Comparison of ENCODE assay signal across 12 cellular contexts in the genomic region with DNA sequence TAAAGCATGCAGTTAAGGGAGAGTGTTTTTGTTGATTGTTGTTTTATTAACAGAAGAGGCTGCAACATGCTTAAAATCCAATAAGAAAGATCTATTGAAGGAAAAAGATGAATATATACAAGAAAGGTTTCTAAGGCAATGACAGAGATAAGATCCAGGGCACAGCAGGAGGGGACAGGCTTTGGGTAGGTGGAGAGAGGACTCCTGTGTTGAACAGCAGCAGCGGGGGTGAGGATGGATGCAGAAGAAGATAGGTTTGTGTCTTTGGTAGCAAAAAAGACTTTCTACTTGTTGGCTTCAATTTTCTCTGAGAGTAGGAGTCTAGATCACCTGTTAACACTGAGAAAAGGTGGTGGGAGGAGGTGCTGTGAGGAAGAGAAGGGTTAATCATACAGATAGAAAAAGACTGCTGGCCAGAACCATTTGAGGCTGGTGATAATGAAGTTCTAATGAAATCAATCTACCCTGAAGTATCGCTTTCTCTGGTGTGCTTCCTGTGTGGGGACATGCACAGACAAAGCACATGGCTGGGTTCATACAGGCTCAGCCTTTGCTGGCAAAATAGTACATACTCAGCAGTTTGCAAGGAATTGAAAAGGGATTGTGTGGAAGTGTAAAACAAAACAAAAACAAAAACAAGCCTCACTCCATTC. TPM values are rescaled to one million over a fixed set of nuclear protein-coding genes. Genes with fewer than 3 reads are reported as not detected.
DNase-seq lines count a peak whose midpoint lies in the region; ATAC-seq and TF ChIP-seq lines count a peak whose summit lies in the region.
"Had no signal": no experiment of that assay in that cellular context is flagged by ENCODE, and none has a peak within 500 bp of the region (broad histone marks: within the 10 kb centered on the region; RNA-seq: fewer than 3 reads in every experiment).

No MANE protein-coding gene starts in this region.

- H3K4me1 Mint-ChIP-seq in CD8-positive, alpha-beta T cell (ENCODE audit: low read depth), result no peaks in the 10 kb centered on the region
- peaks cover 7% of the 10 kb centered on the region for H3K4me1 Mint-ChIP-seq in activated CD8-positive, alpha-beta T cell treated with anti-CD3 and anti-CD28 coated beads, Interleukin-2, amount 10 ng/mL, durations not matched to agents 7 days and 5 days (ENCODE audit: low read depth)

- in situ Hi-C loops in GM13976 (cut with MboI; ENCODE audit: low sequenced_read_pairs, unreplicated experiment), result no loop called here

- H3K27me3 Mint-ChIP-seq in CD8-positive, alpha-beta T cell (ENCODE audit: low read depth), result no peaks in the 10 kb centered on the region
- H3K27me3 Mint-ChIP-seq in activated CD8-positive, alpha-beta T cell treated with anti-CD3 and anti-CD28 coated beads, Interleukin-2, amount 10 ng/mL, durations not matched to agents 7 days and 5 days (ENCODE audit: low read depth), result peaks cover 3% of the 10 kb centered on the region
- H3K27me3 Mint-ChIP-seq: stimulated activated naive CD8-positive, alpha-beta T cell treated with anti-CD3 and anti-CD28 coated beads, Interleukin-15, Interleukin-2, amounts not matched to agents 100 ng/mL and 50 ng/mL, for 24 hours had no signal

- H3K4me3 Mint-ChIP-seq in CD8-positive, alpha-beta T cell, result no peak overlapping the region
- no peak overlapping the region for H3K4me3 Mint-ChIP-seq in activated CD8-positive, alpha-beta T cell treated with anti-CD3 and anti-CD28 coated beads, Interleukin-2, amount 10 ng/mL, durations not matched to agents 7 days and 5 days
- H3K4me3 Mint-ChIP-seq: natural killer cell; stimulated activated naive CD8-positive, alpha-beta T cell treated with anti-CD3 and anti-CD28 coated beads, Interleukin-15, Interleukin-2, amounts not matched to agents 100 ng/mL and 50 ng/mL, for 24 hours had no signal

- H3K4me3 ChIP-seq in epithelial cell of esophagus (ENCODE audit: low read length), result no peak overlapping the region
- no peak overlapping the region for H3K4me3 ChIP-seq in CD8-positive, alpha-beta T cell (ENCODE audit: low read depth, low read length)

- no peaks in the 10 kb centered on the region for H3K36me3 ChIP-seq in CD8-positive, alpha-beta T cell (ENCODE audit: insufficient read depth, low read length)

- POLR2A ChIA-PET in CD8-positive, alpha-beta T cell (lab: Charles Lee), result no interaction called here
- POLR2A ChIA-PET in activated CD8-positive, alpha-beta T cell treated with anti-CD3 and anti-CD28 coated beads, Interleukin-2, amount 10 ng/mL, durations not matched to agents 7 days and 5 days (lab: Charles Lee), result no interaction called here

- H3K9me3 ChIP-seq in CD8-positive, alpha-beta T cell (ENCODE audit: low read length), result no peaks in the 10 kb centered on the region

- no peaks in the 10 kb centered on the region for H3K4me1 ChIP-seq in CD8-positive, alpha-beta T cell (ENCODE audit: insufficient read depth, low read length)

- no peak overlapping the region for H3K27ac ChIP-seq in CD8-positive, alpha-beta T cell (ENCODE audit: low read depth, low read length)

- peak; percentile 74 for ATAC-seq in GM21367 (IDR thresholded peaks at IDR 0.05; ENCODE audit: unreplicated experiment)
- peak; percentile 91 for ATAC-seq in HG03196 (IDR thresholded peaks at IDR 0.05; ENCODE audit: unreplicated experiment)
- no peak for ATAC-seq in CD8-positive, alpha-beta T cell
- ATAC-seq in activated CD8-positive, alpha-beta T cell treated with anti-CD3 and anti-CD28 coated beads, Interleukin-2, amount 10 ng/mL, durations not matched to agents 7 days and 5 days, result no peak

- no peaks in the 10 kb centered on the region for H3K27me3 ChIP-seq in CD8-positive, alpha-beta T cell (ENCODE audit: insufficient read depth, low read length)

- no peak for TF ChIP-seq CTCF in GM13976 (IDR thresholded peaks at IDR 0.05; ENCODE audit: borderline replicate concordance, control extremely low read depth, extremely low read depth, insufficient read depth, missing control alignments)
- no peak for TF ChIP-seq CTCF in epithelial cell of esophagus (IDR thresholded peaks at IDR 0.05; ENCODE audit: insufficient read depth, low read depth, low read length, missing control alignments)
- no peak for TF ChIP-seq CTCF in CD8-positive, alpha-beta T cell (IDR thresholded peaks at IDR 0.05)

- no peaks in the 10 kb centered on the region for H3K36me3 Mint-ChIP-seq in CD8-positive, alpha-beta T cell
- no peaks in the 10 kb centered on the region for H3K36me3 Mint-ChIP-seq in activated CD8-positive, alpha-beta T cell treated with anti-CD3 and anti-CD28 coated beads, Interleukin-2, amount 10 ng/mL, durations not matched to agents 7 days and 5 days (ENCODE audit: low read depth)
- H3K36me3 Mint-ChIP-seq: natural killer cell had no signal

- CTCF ChIA-PET in CD8-positive, alpha-beta T cell (lab: Charles Lee), result no interaction called here
- CTCF ChIA-PET in activated CD8-positive, alpha-beta T cell treated with anti-CD3 and anti-CD28 coated beads, Interleukin-2, amount 10 ng/mL, durations not matched to agents 7 days and 5 days (lab: Charles Lee), result no interaction called here

- no peak overlapping the region for H3K27ac Mint-ChIP-seq in CD8-positive, alpha-beta T cell
- H3K27ac Mint-ChIP-seq in activated CD8-positive, alpha-beta T cell treated with anti-CD3 and anti-CD28 coated beads, Interleukin-2, amount 10 ng/mL, durations not matched to agents 7 days and 5 days, result no peak overlapping the region
- H3K27ac Mint-ChIP-seq: natural killer cell; stimulated activated naive CD8-positive, alpha-beta T cell treated with anti-CD3 and anti-CD28 coated beads, Interleukin-15, Interleukin-2, amounts not matched to agents 100 ng/mL and 50 ng/mL, for 24 hours had no signal

- peak; percentile 45 for DNase-seq in GM13976 (ENCODE audit: low spot score)
- peak; percentile 85 for DNase-seq in epithelial cell of esophagus (ENCODE audit: low read depth)
- DNase-seq in CD8-positive, alpha-beta T cell, result no peak
- DNase-seq in GOT3 (lab: John Stamatoyannopoulos, UW), result no peak
- no peak for DNase-seq in activated CD8-positive, alpha-beta T cell treated with anti-CD3 and anti-CD28 coated beads, Interleukin-2, amount 10 ng/mL, durations not matched to agents 7 days and 5 days
- DNase-seq in KG1 (lab: John Stamatoyannopoulos, UW), result no peak
- DNase-seq: activated CD4-positive, alpha-beta T cell treated with anti-CD3 and anti-CD28 coated beads for 48 hours; DND-41; natural killer cell had no signal

- intact Hi-C loops in CD8-positive, alpha-beta T cell (cut with DNase I, micrococcal nuclease), result no loop called here

- no peaks in the 10 kb centered on the region for H3K9me3 Mint-ChIP-seq in CD8-positive, alpha-beta T cell
- H3K9me3 Mint-ChIP-seq in activated CD8-positive, alpha-beta T cell treated with anti-CD3 and anti-CD28 coated beads, Interleukin-2, amount 10 ng/mL, durations not matched to agents 7 days and 5 days (ENCODE audit: insufficient read depth), result no peaks in the 10 kb centered on the region
- H3K9me3 Mint-ChIP-seq: natural killer cell; stimulated activated naive CD8-positive, alpha-beta T cell treated with anti-CD3 and anti-CD28 coated beads, Interleukin-15, Interleukin-2, amounts not matched to agents 100 ng/mL and 50 ng/mL, for 24 hours had no signal

RNA-seq across cellular contexts. Expression of gene DST, which starts 17.2 kb away (rescaled TPM):
- total RNA-seq in CD8-positive, alpha-beta T cell, result under 1 TPM; 0.43 to 0.56 TPM
- total RNA-seq in activated CD8-positive, alpha-beta T cell treated with anti-CD3 and anti-CD28 coated beads, Interleukin-2, amount 10 ng/mL, durations not matched to agents 7 days and 5 days, result under 1 TPM; 0.76 to 0.79 TPM

Comparison
In these comparisons a context has a peak if more than half of its experiments do, and no peak if none do; other contexts are left out.
1. DNase-seq: peak in GM13976 (single experiment) and epithelial cell of esophagus (single experiment); none in CD8-positive, alpha-beta T cell (0 of 7), GOT3 (single experiment), activated CD8-positive, alpha-beta T cell treated with anti-CD3 and anti-CD28 coated beads, Interleukin-2, amount 10 ng/mL, durations not matched to agents 7 days and 5 days (single experiment) and KG1 (single experiment).
2. ATAC-seq: peak in GM21367 (single experiment) and HG03196 (single experiment); none in CD8-positive, alpha-beta T cell (single experiment) and activated CD8-positive, alpha-beta T cell treated with anti-CD3 and anti-CD28 coated beads, Interleukin-2, amount 10 ng/mL, durations not matched to agents 7 days and 5 days (single experiment).